ENCODE assay signal across 1 cellular context in genomic region chr4:79273918-79274317, GRCh38.
TF ChIP-seq lines count a peak whose summit lies in the region.

No MANE protein-coding gene starts in this region.

TF ChIP-seq in SK-N-SH, 30 proteins besides CTCF, POLR2A, EP300 and RAD21 (continued from another document):
- TF ChIP-seq MEF2A (IDR thresholded peaks at IDR 0.05; ENCODE audit: borderline replicate concordance, low read depth) (no peak), NRF1 (IDR thresholded peaks at IDR 0.05; ENCODE audit: low read depth, low read length) (no peak), POLR2AphosphoS5 (IDR thresholded peaks at IDR 0.05; ENCODE audit: low read depth, low read length) (peak; percentile 79), RCOR1 (IDR thresholded peaks at IDR 0.05; ENCODE audit: low read length) (peak; percentile 99), CHD2 (IDR thresholded peaks at IDR 0.05; ENCODE audit: low read length, partially characterized antibody) (peak; percentile 94), TEAD4 (IDR thresholded peaks at IDR 0.05; ENCODE audit: borderline replicate concordance, insufficient read depth) (peak; percentile 58; the same call in 1 of the 2 replicates), MXI1 (IDR thresholded peaks at IDR 0.05; ENCODE audit: low read depth, low read length) (peak; percentile 85; the same call in 1 of the 2 replicates)
